ENCODE assay signal across 3 cellular contexts in the genomic region with DNA sequence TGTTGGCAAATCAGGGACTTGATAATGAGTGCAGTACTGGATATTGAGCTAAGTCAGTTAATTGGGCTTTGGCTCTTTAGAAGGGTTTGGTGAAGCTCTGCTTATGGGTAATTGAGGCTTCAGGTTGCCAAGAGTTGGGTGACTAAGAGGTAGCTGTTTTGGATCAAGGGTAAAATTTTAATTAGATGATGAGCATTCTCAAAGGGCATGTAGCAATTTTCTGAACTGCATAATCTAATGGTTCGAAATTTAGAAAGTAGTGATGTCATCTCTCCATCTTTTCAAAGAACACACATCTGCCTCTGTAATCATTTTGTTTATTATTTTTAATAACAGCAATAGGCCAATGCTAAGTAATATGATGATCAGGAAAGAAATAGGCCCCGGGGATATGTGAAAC.
TF ChIP-seq lines count a peak whose summit lies in the region.

No MANE protein-coding gene starts in this region.

TF ChIP-seq in SK-N-SH treated with all-trans-retinoic acid at 6 μM for 48 hours, 23 proteins besides CTCF, POLR2A, EP300 and RAD21 (continued from another document):
- peak; percentile 78 for TF ChIP-seq ISL1 (CRISPR knock-in tag; IDR thresholded peaks at IDR 0.05)
- TF ChIP-seq, protein P1, sequence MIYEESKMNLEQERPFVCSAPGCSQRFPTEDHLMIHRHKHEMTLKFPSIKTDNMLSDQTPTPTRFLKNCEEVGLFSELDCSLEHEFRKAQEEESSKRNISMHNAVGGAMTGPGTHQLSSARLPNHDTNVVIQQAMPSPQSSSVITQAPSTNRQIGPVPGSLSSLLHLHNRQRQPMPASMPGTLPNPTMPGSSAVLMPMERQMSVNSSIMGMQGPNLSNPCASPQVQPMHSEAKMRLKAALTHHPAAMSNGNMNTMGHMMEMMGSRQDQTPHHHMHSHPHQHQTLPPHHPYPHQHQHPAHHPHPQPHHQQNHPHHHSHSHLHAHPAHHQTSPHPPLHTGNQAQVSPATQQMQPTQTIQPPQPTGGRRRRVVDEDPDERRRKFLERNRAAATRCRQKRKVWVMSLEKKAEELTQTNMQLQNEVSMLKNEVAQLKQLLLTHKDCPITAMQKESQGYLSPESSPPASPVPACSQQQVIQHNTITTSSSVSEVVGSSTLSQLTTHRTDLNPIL (CRISPR knock-in tag; IDR thresholded peaks at IDR 0.05; ENCODE audit: low read depth) = peak; percentile 46; the same call in 1 of the 2 replicates
- no peak for TF ChIP-seq ESRRG (CRISPR knock-in tag; IDR thresholded peaks at IDR 0.05)
- TF ChIP-seq, protein P2, sequence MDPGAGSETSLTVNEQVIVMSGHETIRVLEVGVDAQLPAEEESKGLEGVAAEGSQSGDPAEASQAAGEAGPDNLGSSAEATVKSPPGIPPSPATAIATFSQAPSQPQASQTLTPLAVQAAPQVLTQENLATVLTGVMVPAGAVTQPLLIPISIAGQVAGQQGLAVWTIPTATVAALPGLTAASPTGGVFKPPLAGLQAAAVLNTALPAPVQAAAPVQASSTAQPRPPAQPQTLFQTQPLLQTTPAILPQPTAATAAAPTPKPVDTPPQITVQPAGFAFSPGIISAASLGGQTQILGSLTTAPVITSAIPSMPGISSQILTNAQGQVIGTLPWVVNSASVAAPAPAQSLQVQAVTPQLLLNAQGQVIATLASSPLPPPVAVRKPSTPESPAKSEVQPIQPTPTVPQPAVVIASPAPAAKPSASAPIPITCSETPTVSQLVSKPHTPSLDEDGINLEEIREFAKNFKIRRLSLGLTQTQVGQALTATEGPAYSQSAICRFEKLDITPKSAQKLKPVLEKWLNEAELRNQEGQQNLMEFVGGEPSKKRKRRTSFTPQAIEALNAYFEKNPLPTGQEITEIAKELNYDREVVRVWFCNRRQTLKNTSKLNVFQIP (CRISPR knock-in tag; IDR thresholded peaks at IDR 0.05; ENCODE audit: borderline replicate concordance, low read depth) = no peak
- TF ChIP-seq ZFP3 (CRISPR knock-in tag; IDR thresholded peaks at IDR 0.05) = no peak
- no peak for TF ChIP-seq ZFP30 (CRISPR knock-in tag; IDR thresholded peaks at IDR 0.05)
- no peak for TF ChIP-seq ZNF565 (CRISPR knock-in tag; conservative IDR thresholded peaks at IDR 0.05; ENCODE audit: low read depth)
- no peak for TF ChIP-seq ZNF70 (CRISPR knock-in tag; IDR thresholded peaks at IDR 0.05)
- no peak for TF ChIP-seq GLIS3 (CRISPR knock-in tag; IDR thresholded peaks at IDR 0.05)
- TF ChIP-seq TCF4 (CRISPR knock-in tag; IDR thresholded peaks at IDR 0.05; ENCODE audit: borderline replicate concordance) = 0 out of 2 replicates have a peak, but pooled peaks have one; percentile 30
- no peak for TF ChIP-seq CSDC2 (CRISPR knock-in tag; IDR thresholded peaks at IDR 0.05)
- TF ChIP-seq ARNTL (CRISPR knock-in tag; IDR thresholded peaks at IDR 0.05; ENCODE audit: borderline replicate concordance, low read depth) = no peak

TF ChIP-seq in SK-N-SH, 30 proteins besides CTCF, POLR2A, EP300 and RAD21 (continued from another document):
- TF ChIP-seq GABPA (IDR thresholded peaks at IDR 0.05; ENCODE audit: low read depth) (no peak), FOXJ3 (CRISPR knock-in tag; IDR thresholded peaks at IDR 0.05) (no peak), RFX5 (IDR thresholded peaks at IDR 0.05; ENCODE audit: low read length) (no peak), RCOR1 (IDR thresholded peaks at IDR 0.05; ENCODE audit: low read length) (no peak), MXI1 (IDR thresholded peaks at IDR 0.05; ENCODE audit: low read depth, low read length) (no peak), MEF2A (IDR thresholded peaks at IDR 0.05; ENCODE audit: borderline replicate concordance, low read depth) (no peak), NFIC (IDR thresholded peaks at IDR 0.05; ENCODE audit: borderline replicate concordance) (no peak), TAF1 (IDR thresholded peaks at IDR 0.05; ENCODE audit: borderline replicate concordance, low read depth, low read length) (no peak), EZH2phosphoT487 (IDR thresholded peaks at IDR 0.05; ENCODE audit: borderline replicate concordance, low read depth) (no peak), RXRA (IDR thresholded peaks at IDR 0.05; ENCODE audit: borderline replicate concordance, low read depth) (no peak), FOXM1 (IDR thresholded peaks at IDR 0.05; ENCODE audit: low read depth) (no peak)
- TF ChIP-seq, protein P3, sequence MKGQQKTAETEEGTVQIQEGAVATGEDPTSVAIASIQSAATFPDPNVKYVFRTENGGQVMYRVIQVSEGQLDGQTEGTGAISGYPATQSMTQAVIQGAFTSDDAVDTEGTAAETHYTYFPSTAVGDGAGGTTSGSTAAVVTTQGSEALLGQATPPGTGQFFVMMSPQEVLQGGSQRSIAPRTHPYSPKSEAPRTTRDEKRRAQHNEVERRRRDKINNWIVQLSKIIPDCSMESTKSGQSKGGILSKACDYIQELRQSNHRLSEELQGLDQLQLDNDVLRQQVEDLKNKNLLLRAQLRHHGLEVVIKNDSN (IDR thresholded peaks at IDR 0.05; ENCODE audit: borderline replicate concordance, low read depth) = no peak
- TF ChIP-seq, protein P4, sequence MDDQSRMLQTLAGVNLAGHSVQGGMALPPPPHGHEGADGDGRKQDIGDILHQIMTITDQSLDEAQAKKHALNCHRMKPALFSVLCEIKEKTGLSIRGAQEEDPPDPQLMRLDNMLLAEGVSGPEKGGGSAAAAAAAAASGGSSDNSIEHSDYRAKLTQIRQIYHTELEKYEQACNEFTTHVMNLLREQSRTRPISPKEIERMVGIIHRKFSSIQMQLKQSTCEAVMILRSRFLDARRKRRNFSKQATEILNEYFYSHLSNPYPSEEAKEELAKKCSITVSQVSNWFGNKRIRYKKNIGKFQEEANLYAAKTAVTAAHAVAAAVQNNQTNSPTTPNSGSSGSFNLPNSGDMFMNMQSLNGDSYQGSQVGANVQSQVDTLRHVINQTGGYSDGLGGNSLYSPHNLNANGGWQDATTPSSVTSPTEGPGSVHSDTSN (IDR thresholded peaks at IDR 0.05) = no peak
- TF ChIP-seq, protein P5, sequence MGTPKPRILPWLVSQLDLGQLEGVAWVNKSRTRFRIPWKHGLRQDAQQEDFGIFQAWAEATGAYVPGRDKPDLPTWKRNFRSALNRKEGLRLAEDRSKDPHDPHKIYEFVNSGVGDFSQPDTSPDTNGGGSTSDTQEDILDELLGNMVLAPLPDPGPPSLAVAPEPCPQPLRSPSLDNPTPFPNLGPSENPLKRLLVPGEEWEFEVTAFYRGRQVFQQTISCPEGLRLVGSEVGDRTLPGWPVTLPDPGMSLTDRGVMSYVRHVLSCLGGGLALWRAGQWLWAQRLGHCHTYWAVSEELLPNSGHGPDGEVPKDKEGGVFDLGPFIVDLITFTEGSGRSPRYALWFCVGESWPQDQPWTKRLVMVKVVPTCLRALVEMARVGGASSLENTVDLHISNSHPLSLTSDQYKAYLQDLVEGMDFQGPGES (IDR thresholded peaks at IDR 0.05; ENCODE audit: low read depth, low read length) = no peak
TF ChIP-seq in SK-N-SH: peak in this region for 0.

TF ChIP-seq in HEK293, 187 proteins besides CTCF, POLR2A, EP300 and RAD21 (continued from another document):
- TF ChIP-seq, protein P6, sequence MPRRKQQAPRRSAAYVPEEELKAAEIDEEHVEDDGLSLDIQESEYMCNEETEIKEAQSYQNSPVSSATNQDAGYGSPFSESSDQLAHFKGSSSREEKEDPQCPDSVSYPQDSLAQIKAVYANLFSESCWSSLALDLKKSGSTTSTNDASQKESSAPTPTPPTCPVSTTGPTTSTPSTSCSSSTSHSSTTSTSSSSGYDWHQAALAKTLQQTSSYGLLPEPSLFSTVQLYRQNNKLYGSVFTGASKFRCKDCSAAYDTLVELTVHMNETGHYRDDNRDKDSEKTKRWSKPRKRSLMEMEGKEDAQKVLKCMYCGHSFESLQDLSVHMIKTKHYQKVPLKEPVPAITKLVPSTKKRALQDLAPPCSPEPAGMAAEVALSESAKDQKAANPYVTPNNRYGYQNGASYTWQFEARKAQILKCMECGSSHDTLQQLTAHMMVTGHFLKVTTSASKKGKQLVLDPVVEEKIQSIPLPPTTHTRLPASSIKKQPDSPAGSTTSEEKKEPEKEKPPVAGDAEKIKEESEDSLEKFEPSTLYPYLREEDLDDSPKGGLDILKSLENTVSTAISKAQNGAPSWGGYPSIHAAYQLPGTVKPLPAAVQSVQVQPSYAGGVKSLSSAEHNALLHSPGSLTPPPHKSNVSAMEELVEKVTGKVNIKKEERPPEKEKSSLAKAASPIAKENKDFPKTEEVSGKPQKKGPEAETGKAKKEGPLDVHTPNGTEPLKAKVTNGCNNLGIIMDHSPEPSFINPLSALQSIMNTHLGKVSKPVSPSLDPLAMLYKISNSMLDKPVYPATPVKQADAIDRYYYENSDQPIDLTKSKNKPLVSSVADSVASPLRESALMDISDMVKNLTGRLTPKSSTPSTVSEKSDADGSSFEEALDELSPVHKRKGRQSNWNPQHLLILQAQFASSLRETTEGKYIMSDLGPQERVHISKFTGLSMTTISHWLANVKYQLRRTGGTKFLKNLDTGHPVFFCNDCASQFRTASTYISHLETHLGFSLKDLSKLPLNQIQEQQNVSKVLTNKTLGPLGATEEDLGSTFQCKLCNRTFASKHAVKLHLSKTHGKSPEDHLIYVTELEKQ (tag by site-specific recombination; IDR thresholded peaks at IDR 0.05; ENCODE audit: borderline replicate concordance) = no peak
- TF ChIP-seq ZNF654 (tag by site-specific recombination; IDR thresholded peaks at IDR 0.05; ENCODE audit: low read depth) (no peak), SP7 (tag by site-specific recombination; IDR thresholded peaks at IDR 0.05) (peak; percentile 57), IKZF3 (tag by site-specific recombination; IDR thresholded peaks at IDR 0.05) (no peak), ZNF670 (tag by site-specific recombination; IDR thresholded peaks at IDR 0.05; ENCODE audit: low read depth) (no peak), ZNF274 (IDR thresholded peaks at IDR 0.05; ENCODE audit: low read length) (no peak), ZNF274 (tag by site-specific recombination; IDR thresholded peaks at IDR 0.05; ENCODE audit: borderline replicate concordance) (no peak), ZNF549 (tag by site-specific recombination; IDR thresholded peaks at IDR 0.05) (no peak), TRIM28 (IDR thresholded peaks at IDR 0.05; ENCODE audit: borderline replicate concordance, low read length) (no peak), HOXD13 (CRISPR knock-in tag; IDR thresholded peaks at IDR 0.05; ENCODE audit: borderline replicate concordance) (no peak), ZNF391 (tag by site-specific recombination; IDR thresholded peaks at IDR 0.05; ENCODE audit: borderline replicate concordance, low read depth) (no peak)
- TF ChIP-seq, protein P7, sequence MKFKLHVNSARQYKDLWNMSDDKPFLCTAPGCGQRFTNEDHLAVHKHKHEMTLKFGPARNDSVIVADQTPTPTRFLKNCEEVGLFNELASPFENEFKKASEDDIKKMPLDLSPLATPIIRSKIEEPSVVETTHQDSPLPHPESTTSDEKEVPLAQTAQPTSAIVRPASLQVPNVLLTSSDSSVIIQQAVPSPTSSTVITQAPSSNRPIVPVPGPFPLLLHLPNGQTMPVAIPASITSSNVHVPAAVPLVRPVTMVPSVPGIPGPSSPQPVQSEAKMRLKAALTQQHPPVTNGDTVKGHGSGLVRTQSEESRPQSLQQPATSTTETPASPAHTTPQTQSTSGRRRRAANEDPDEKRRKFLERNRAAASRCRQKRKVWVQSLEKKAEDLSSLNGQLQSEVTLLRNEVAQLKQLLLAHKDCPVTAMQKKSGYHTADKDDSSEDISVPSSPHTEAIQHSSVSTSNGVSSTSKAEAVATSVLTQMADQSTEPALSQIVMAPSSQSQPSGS (tag by site-specific recombination; IDR thresholded peaks at IDR 0.05; ENCODE audit: low read depth) = peak; percentile 73
- TF ChIP-seq, protein P8, sequence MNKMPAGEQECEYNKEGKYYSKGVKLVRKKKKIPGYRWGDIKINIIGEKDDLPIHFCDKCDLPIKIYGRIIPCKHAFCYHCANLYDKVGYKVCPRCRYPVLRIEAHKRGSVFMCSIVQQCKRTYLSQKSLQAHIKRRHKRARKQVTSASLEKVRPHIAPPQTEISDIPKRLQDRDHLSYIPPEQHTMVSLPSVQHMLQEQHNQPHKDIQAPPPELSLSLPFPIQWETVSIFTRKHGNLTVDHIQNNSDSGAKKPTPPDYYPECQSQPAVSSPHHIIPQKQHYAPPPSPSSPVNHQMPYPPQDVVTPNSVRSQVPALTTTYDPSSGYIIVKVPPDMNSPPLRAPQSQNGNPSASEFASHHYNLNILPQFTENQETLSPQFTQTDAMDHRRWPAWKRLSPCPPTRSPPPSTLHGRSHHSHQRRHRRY (tag by site-specific recombination; IDR thresholded peaks at IDR 0.05) = no peak
- TF ChIP-seq, protein P9, sequence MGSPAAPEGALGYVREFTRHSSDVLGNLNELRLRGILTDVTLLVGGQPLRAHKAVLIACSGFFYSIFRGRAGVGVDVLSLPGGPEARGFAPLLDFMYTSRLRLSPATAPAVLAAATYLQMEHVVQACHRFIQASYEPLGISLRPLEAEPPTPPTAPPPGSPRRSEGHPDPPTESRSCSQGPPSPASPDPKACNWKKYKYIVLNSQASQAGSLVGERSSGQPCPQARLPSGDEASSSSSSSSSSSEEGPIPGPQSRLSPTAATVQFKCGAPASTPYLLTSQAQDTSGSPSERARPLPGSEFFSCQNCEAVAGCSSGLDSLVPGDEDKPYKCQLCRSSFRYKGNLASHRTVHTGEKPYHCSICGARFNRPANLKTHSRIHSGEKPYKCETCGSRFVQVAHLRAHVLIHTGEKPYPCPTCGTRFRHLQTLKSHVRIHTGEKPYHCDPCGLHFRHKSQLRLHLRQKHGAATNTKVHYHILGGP (tag by site-specific recombination; IDR thresholded peaks at IDR 0.05) = no peak
- TF ChIP-seq, protein P10, sequence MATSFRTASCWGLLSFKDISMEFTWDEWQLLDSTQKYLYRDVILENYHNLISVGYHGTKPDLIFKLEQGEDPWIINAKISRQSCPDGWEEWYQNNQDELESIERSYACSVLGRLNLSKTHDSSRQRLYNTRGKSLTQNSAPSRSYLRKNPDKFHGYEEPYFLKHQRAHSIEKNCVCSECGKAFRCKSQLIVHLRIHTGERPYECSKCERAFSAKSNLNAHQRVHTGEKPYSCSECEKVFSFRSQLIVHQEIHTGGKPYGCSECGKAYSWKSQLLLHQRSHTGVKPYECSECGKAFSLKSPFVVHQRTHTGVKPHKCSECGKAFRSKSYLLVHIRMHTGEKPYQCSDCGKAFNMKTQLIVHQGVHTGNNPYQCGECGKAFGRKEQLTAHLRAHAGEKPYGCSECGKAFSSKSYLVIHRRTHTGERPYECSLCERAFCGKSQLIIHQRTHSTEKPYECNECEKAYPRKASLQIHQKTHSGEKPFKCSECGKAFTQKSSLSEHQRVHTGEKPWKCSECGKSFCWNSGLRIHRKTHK (tag by site-specific recombination; IDR thresholded peaks at IDR 0.05) = no peak
- TF ChIP-seq, protein P11, sequence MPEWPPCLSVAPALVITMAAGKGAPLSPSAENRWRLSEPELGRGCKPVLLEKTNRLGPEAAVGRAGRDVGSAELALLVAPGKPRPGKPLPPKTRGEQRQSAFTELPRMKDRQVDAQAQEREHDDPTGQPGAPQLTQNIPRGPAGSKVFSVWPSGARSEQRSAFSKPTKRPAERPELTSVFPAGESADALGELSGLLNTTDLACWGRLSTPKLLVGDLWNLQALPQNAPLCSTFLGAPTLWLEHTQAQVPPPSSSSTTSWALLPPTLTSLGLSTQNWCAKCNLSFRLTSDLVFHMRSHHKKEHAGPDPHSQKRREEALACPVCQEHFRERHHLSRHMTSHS (tag by site-specific recombination; IDR thresholded peaks at IDR 0.05) = no peak
TF ChIP-seq in HEK293: peak in this region for 2.
